Comparison of ENCODE assay signal across 9 cellular contexts in genomic region chr1:155080250-155081228, GRCh38. TPM values are rescaled to one million over a fixed set of nuclear protein-coding genes. Genes with fewer than 3 reads are reported as not detected.
DNase-seq lines count a peak whose midpoint lies in the region; ATAC-seq lines count a peak whose summit lies in the region.
"Had no signal": no experiment of that assay in that cellular context is flagged by ENCODE, and none has a peak within 500 bp of the region (broad histone marks: within the 10 kb centered on the region; RNA-seq: fewer than 3 reads in every experiment).

No MANE protein-coding gene starts in this region.

- peaks cover 0 to 5% (median 2%) of the 10 kb centered on the region in 3 donors for H3K36me3 Mint-ChIP-seq in CD8-positive, alpha-beta memory T cell
- no peaks in the 10 kb centered on the region for H3K36me3 Mint-ChIP-seq in T-cell

- peak overlapping the region in 3 of 8 donors; percentile 4 to 68 (median 22) for H3K27ac Mint-ChIP-seq in CD8-positive, alpha-beta memory T cell
- no peak overlapping the region for H3K27ac Mint-ChIP-seq in T-cell

- POLR2A ChIA-PET in CD8-positive, alpha-beta memory T cell (lab: Charles Lee): interaction anchor here (1.0 kb wide), 1 partner anchor 80 kb away, joined by 3 read pairs; no protein-coding TSS in a partner anchor
- POLR2A ChIA-PET in T-cell (lab: Charles Lee): no interaction called here

- ATAC-seq in T-cell (replicated peaks in 1 of 4): no peak
- ATAC-seq in right cardiac atrium: no peak
- ATAC-seq in HG03432 (IDR thresholded peaks at IDR 0.05; ENCODE audit: unreplicated experiment): no peak
- no peak for ATAC-seq in GM18868 (IDR thresholded peaks at IDR 0.05; ENCODE audit: unreplicated experiment)

- H3K27ac ChIP-seq in CD8-positive, alpha-beta memory T cell (ENCODE audit: low read depth, low read length): peak overlapping the region; percentile 16
- no peak overlapping the region for H3K27ac ChIP-seq in Karpas-422 (ENCODE audit: low read length)
- no peak overlapping the region for H3K27ac ChIP-seq in right cardiac atrium (ENCODE audit: low read length)

- no peaks in the 10 kb centered on the region for H3K9me2 ChIP-seq in Karpas-422 (replicated peaks; ENCODE audit: insufficient read depth, low read length)

- H3K4me2 ChIP-seq in Karpas-422 (ENCODE audit: low read depth, low read length, poor library complexity, severe bottlenecking): peak overlapping the region; percentile 46

- no peak overlapping the region for H2AFZ ChIP-seq in Karpas-422 (ENCODE audit: low read length)

- H4K20me1 ChIP-seq in Karpas-422 (ENCODE audit: insufficient read depth, low read depth, low read length): 0 out of 2 replicates have a peak, but pooled peaks cover 3% of the 10 kb centered on the region

- peak overlapping the region in 6 of 7 donors; percentile 52 to 84 (median 78) for H3K4me3 Mint-ChIP-seq in CD8-positive, alpha-beta memory T cell
- H3K4me3 Mint-ChIP-seq in T-cell: peak overlapping the region; percentile 73 to 85 (median 78)

- CTCF ChIA-PET in CD8-positive, alpha-beta memory T cell (lab: Charles Lee): interaction anchor here (0.7 to 3.0 kb wide), 7 partner anchors 18 to 92 kb away, joined by 3 to 11 read pairs (median 3); partner anchors contain the start of genes EFNA4 and KRTCAP2
- CTCF ChIA-PET in T-cell (lab: Charles Lee): interaction anchor here in 1 of 2 donors (1.1 kb wide), 1 partner anchor 30 kb away, joined by 5 read pairs; the partner anchor contains the start of gene ADAM15

- no peaks in the 10 kb centered on the region for H3K9me3 ChIP-seq in CD8-positive, alpha-beta memory T cell (ENCODE audit: low read length)
- H3K9me3 ChIP-seq in Karpas-422 (ENCODE audit: low read length) (no peaks in the 10 kb centered on the region), right cardiac atrium (ENCODE audit: control insufficient read depth, low read length) (no peaks in the 10 kb centered on the region)

- peak overlapping the region; percentile 60 for H3K4me3 ChIP-seq in CD8-positive, alpha-beta memory T cell (ENCODE audit: low read length)
- H3K4me3 ChIP-seq in Karpas-422 (ENCODE audit: low read length) (no peak overlapping the region; the same call in 1 of the 2 replicates), right cardiac atrium (ENCODE audit: low read length) (peak overlapping the region; percentile 8)

- no peaks in the 10 kb centered on the region for H3K36me3 ChIP-seq in CD8-positive, alpha-beta memory T cell (ENCODE audit: insufficient read depth, low read length)
- H3K36me3 ChIP-seq in Karpas-422 (ENCODE audit: insufficient read depth, low read length): no peaks in the 10 kb centered on the region

- intact Hi-C loops in right cardiac atrium (cut with DNase I): loop anchor here in 1 of 4 donors (5.0 kb wide), 1 partner anchor 33 kb away; no protein-coding TSS in a partner anchor

- DNase-seq in CD8-positive, alpha-beta memory T cell: peak in 4 of 5 donors; percentile 28 to 62 (median 36)
- peak; percentile 61 for DNase-seq in Karpas-422
- peak in 6 of 34 experiments; percentile 31 to 41 (median 34) for DNase-seq in T-cell
- DNase-seq in right cardiac atrium: peak in 2 of 3 donors; percentile 62 to 68
- DNase-seq in stimulated activated naive CD4-positive, alpha-beta T cell treated with Interleukin-2 at 50 U/mL for 16 hours (lab: John Stamatoyannopoulos, UW): peak; percentile 26
- DNase-seq in activated CD4-positive, CD25-positive, alpha-beta regulatory T cell (lab: John Stamatoyannopoulos, UW): no peak

- H3K9ac ChIP-seq in Karpas-422 (ENCODE audit: low read length): 0 out of 2 replicates have a peak overlapping the region, but pooled peaks have one; percentile 2

- H3K27me3 ChIP-seq in CD8-positive, alpha-beta memory T cell (ENCODE audit: insufficient read depth, low read length, poor library complexity, severe bottlenecking): peaks cover 43% of the 10 kb centered on the region
- H3K27me3 ChIP-seq in Karpas-422 (ENCODE audit: low read length): no peaks in the 10 kb centered on the region
- H3K27me3 ChIP-seq in right cardiac atrium (ENCODE audit: control insufficient read depth, insufficient read depth): no peaks in the 10 kb centered on the region

- peaks cover 0 to 2% (median 0%) of the 10 kb centered on the region in 5 donors for H3K9me3 Mint-ChIP-seq in CD8-positive, alpha-beta memory T cell
- H3K9me3 Mint-ChIP-seq in T-cell: no peaks in the 10 kb centered on the region
- H3K9me3 Mint-ChIP-seq: dendritic cell treated with granulocyte-macrophage colony-stimulating factor and Interleukin-4, amounts not matched to agents 40 ng/mL and 50 ng/mL, for 4 days had no signal

- no peaks in the 10 kb centered on the region for H3K79me2 ChIP-seq in Karpas-422 (ENCODE audit: low read length)

- peaks cover 65% of the 10 kb centered on the region for H3K4me1 ChIP-seq in CD8-positive, alpha-beta memory T cell (ENCODE audit: insufficient read depth, low read length)
- H3K4me1 ChIP-seq in Karpas-422 (ENCODE audit: low read length) (peaks cover 63% of the 10 kb centered on the region), right cardiac atrium (ENCODE audit: control insufficient read depth, insufficient read depth, low read length) (peaks cover 3% of the 10 kb centered on the region)

- peaks cover 39 to 44% of the 10 kb centered on the region in 2 donors for H3K27me3 Mint-ChIP-seq in CD8-positive, alpha-beta memory T cell
- peaks cover 25 to 37% of the 10 kb centered on the region in 2 donors for H3K27me3 Mint-ChIP-seq in T-cell

- peaks cover 38 to 65% (median 43%) of the 10 kb centered on the region in 3 donors for H3K4me1 Mint-ChIP-seq in CD8-positive, alpha-beta memory T cell
- peaks cover 39 to 55% (median 50%) of the 10 kb centered on the region in 3 donors for H3K4me1 Mint-ChIP-seq in T-cell

- WGBS in right cardiac atrium: under 1% methylated on average over 80 of the region's 80 CpGs

RNA-seq across cellular contexts. Expression of gene EFNA3, which starts 1.9 kb away (rescaled TPM):
- 1 to 10 TPM in 1 of 2 experiments, under 1 TPM in 1; 0.94 to 1.4 TPM for total RNA-seq in CD8-positive, alpha-beta memory T cell
- 1.0 TPM for polyA plus RNA-seq in CD8-positive, alpha-beta memory T cell
- 12.2 and 15.7 TPM in 2 replicates for total RNA-seq in Karpas-422 (2014; rRNA removed; shearing (Covaris generic); ENCODE audit: low replicate concordance)
- total RNA-seq in T-cell (1 to 10 TPM in 3 of 5 donors, under 1 TPM in 1, not detected in 1; 0.68 to 2.6 (median 2.3) TPM), right cardiac atrium (1 to 10 TPM in 3 of 4 donors, under 1 TPM in 1; 0.78 to 1.9 (median 1.2) TPM)
- 1.1 TPM for polyA plus RNA-seq in right cardiac atrium

RNA-seq across cellular contexts. Expression of gene EFNA4, which starts 17.0 kb away (rescaled TPM):
- 1 to 10 TPM; 3.4 to 3.7 TPM for total RNA-seq in CD8-positive, alpha-beta memory T cell
- polyA plus RNA-seq in CD8-positive, alpha-beta memory T cell: 3.0 TPM
- total RNA-seq in Karpas-422 (2014; rRNA removed; shearing (Covaris generic); ENCODE audit: low replicate concordance): 10.4 and 14.5 TPM in 2 replicates
- 1 to 10 TPM; 3.1 to 7.8 (median 6.6) TPM for total RNA-seq in T-cell
- 1 to 10 TPM; 3.3 to 4.2 (median 3.7) TPM for total RNA-seq in right cardiac atrium
- polyA plus RNA-seq in right cardiac atrium: 3.0 TPM

RNA-seq across cellular contexts. Expression of gene ADAM15, which starts 29.4 kb away (rescaled TPM):
- 10 to 100 TPM; 34.5 to 36.9 TPM for total RNA-seq in CD8-positive, alpha-beta memory T cell
- 15.3 TPM for polyA plus RNA-seq in CD8-positive, alpha-beta memory T cell
- 33.6 and 50.0 TPM in 2 replicates for total RNA-seq in Karpas-422 (2014; rRNA removed; shearing (Covaris generic); ENCODE audit: low replicate concordance)
- total RNA-seq in T-cell: 10 to 100 TPM; 17.3 to 53.0 (median 37.2) TPM
- 100 to 1,000 TPM in 1 of 4 donors, 10 to 100 TPM in 3; 51.2 to 106 (median 63.6) TPM for total RNA-seq in right cardiac atrium
- 68.4 TPM for polyA plus RNA-seq in right cardiac atrium

RNA-seq across cellular contexts. Expression of gene DCST1, which starts 46.9 kb away (rescaled TPM):
- not detected for total RNA-seq in CD8-positive, alpha-beta memory T cell
- polyA plus RNA-seq in CD8-positive, alpha-beta memory T cell: not detected
- total RNA-seq in Karpas-422 (2014; rRNA removed; shearing (Covaris generic); ENCODE audit: low replicate concordance): not detected in 2 replicates
- under 1 TPM in 3 of 5 donors, not detected in 2; 0.30 to 0.58 (median 0.54) TPM for total RNA-seq in T-cell
- not detected for total RNA-seq in right cardiac atrium
- not detected for polyA plus RNA-seq in right cardiac atrium

RNA-seq across cellular contexts. Expression of gene DCST2, which starts 47.0 kb away (rescaled TPM):
- total RNA-seq in CD8-positive, alpha-beta memory T cell: under 1 TPM; 0.09 to 0.16 TPM
- not detected for polyA plus RNA-seq in CD8-positive, alpha-beta memory T cell
- total RNA-seq in Karpas-422 (2014; rRNA removed; shearing (Covaris generic); ENCODE audit: low replicate concordance): 1.3 and 3.5 TPM in 2 replicates
- total RNA-seq in T-cell: 1 to 10 TPM; 1.1 to 2.6 (median 1.6) TPM
- total RNA-seq in right cardiac atrium: under 1 TPM in 3 of 4 donors, not detected in 1; 0.25 to 0.33 (median 0.32) TPM
- polyA plus RNA-seq in right cardiac atrium: 0.23 TPM

Comparison
In these comparisons a context has a peak if more than half of its experiments do, and no peak if none do; other contexts are left out.
1. DNase-seq: peak in CD8-positive, alpha-beta memory T cell (4 of 5), Karpas-422 (single experiment), right cardiac atrium (2 of 3) and stimulated activated naive CD4-positive, alpha-beta T cell treated with Interleukin-2 at 50 U/mL for 16 hours (single experiment); none in activated CD4-positive, CD25-positive, alpha-beta regulatory T cell (0 of 4).